8 cellular contexts compared by ENCODE assay signal in genomic region chr2:231926180-231926741, GRCh38. TPM values are rescaled to one million over a fixed set of nuclear protein-coding genes. Genes with fewer than 3 reads are reported as not detected.
A peak's percentile ranks its signal among the peaks of the same experiment; 100 is the strongest.
DNase-seq lines count a peak whose midpoint lies in the region; ATAC-seq and TF ChIP-seq lines count a peak whose summit lies in the region.

Gene NPPC (minus strand): TSS chr2:231926396. CDS start chr2:231926249, 147 bp downstream.

- TF ChIP-seq CTCF in HEK293 (tag by site-specific recombination; IDR thresholded peaks at IDR 0.05), result peak; percentile 99
- TF ChIP-seq CTCF in lower leg skin (IDR thresholded peaks at IDR 0.05), result no peak

- CTCF ChIA-PET in HEK293 (lab: Yijun Ruan, JAX), result interaction anchor here (0.6 to 8.6 kb wide), 27 partner anchors 9 to 509 kb away, joined by 3 to 85 read pairs (median 4); no protein-coding TSS in a partner anchor

- H3K4me1 ChIP-seq in HEK293 (ENCODE audit: control insufficient read depth, insufficient read depth, low read length), result no peaks in the 10 kb centered on the region

- H3K27me3 Mint-ChIP-seq in dendritic cell treated with granulocyte-macrophage colony-stimulating factor and Interleukin-4, amounts not matched to agents 40 ng/mL and 50 ng/mL, for 4 days, result peaks cover 72% of the 10 kb centered on the region

- peaks cover 11% of the 10 kb centered on the region for H3K4me1 Mint-ChIP-seq in dendritic cell treated with granulocyte-macrophage colony-stimulating factor and Interleukin-4, amounts not matched to agents 40 ng/mL and 50 ng/mL, for 4 days (ENCODE audit: low read depth)

- intact Hi-C loops in dendritic cell treated with granulocyte-macrophage colony-stimulating factor and Interleukin-4, amounts not matched to agents 40 ng/mL and 50 ng/mL, for 4 days (cut with micrococcal nuclease), result no loop called here
- intact Hi-C loops in lower leg skin (cut with DNase I; ENCODE audit: low total_unique reads), result loop anchor here (5.0 kb wide), 2 partner anchors 211 to 401 kb away; no protein-coding TSS in a partner anchor

- peak; percentile 83 to 89 for ATAC-seq in activated CD4-positive, CD25-positive, alpha-beta regulatory T cell treated with anti-CD3 and anti-CD28 coated beads, Interleukin-2, amount 50 U/mL, for 24 hours

- peaks cover 0 to 22% of the 10 kb centered on the region in 2 experiments; a peak in 2 of 3 replicates for H3K36me3 ChIP-seq in HEK293 (ENCODE audit: control insufficient read depth in 2 of 2, insufficient read depth in 1 of 2, low read length in 2 of 2)

- peak within 1 kb of the TSS; percentile 57; the same call in 1 of the 2 replicates for H3K27ac ChIP-seq in HEK293 (ENCODE audit: extremely low read depth, low read depth, low read length)

- H3K9me3 Mint-ChIP-seq in dendritic cell treated with granulocyte-macrophage colony-stimulating factor and Interleukin-4, amounts not matched to agents 40 ng/mL and 50 ng/mL, for 4 days, result no peaks in the 10 kb centered on the region

- H3K9me3 ChIP-seq in HEK293 (ENCODE audit: control insufficient read depth, insufficient read depth, low read depth, low read length), result no peaks in the 10 kb centered on the region

- 0 to 3% methylated on average over 7 to 31 of the region's 54 CpGs for WGBS in lower leg skin, 2 donors

- H3K27ac Mint-ChIP-seq in dendritic cell treated with granulocyte-macrophage colony-stimulating factor and Interleukin-4, amounts not matched to agents 40 ng/mL and 50 ng/mL, for 4 days, result no peak within 1 kb of the TSS

- DNase-seq in DMS 273 treated with DMSO at 0.1 percent for 48 hours (lab: John Stamatoyannopoulos, UW) (peak; percentile 59), NCI-H2107 (lab: John Stamatoyannopoulos, UW) (peak; percentile 30), lower leg skin (ENCODE audit: low spot score in 2 of 2) (peak in 1 of 2 donors; percentile 78), H4 (ENCODE audit: low spot score) (no peak)
- DNase-seq in stimulated activated CD8-positive, alpha-beta memory T cell treated with anti-CD3 and anti-CD28 coated beads, Interleukin-12 subunit alpha, Interleukin-12 subunit beta, amount 100 ng/mL, for 1 hour (ENCODE audit: low read depth), result peak; percentile 19

- no peaks in the 10 kb centered on the region for H3K36me3 Mint-ChIP-seq in dendritic cell treated with granulocyte-macrophage colony-stimulating factor and Interleukin-4, amounts not matched to agents 40 ng/mL and 50 ng/mL, for 4 days (ENCODE audit: low read depth)

- peak within 1 kb of the TSS; percentile 41 for H3K4me3 Mint-ChIP-seq in dendritic cell treated with granulocyte-macrophage colony-stimulating factor and Interleukin-4, amounts not matched to agents 40 ng/mL and 50 ng/mL, for 4 days

- peak within 1 kb of the TSS; percentile 61 for H3K4me3 ChIP-seq in HEK293 (ENCODE audit: low read depth, low read length)
- peak within 1 kb of the TSS; percentile 21 for H3K4me3 ChIP-seq in lower leg skin (ENCODE audit: low read depth, poor library complexity, severe bottlenecking)

- TF ChIP-seq POLR2A in lower leg skin (IDR thresholded peaks at IDR 0.05), result no peak

- POLR2A ChIA-PET in HEK293 (lab: Yijun Ruan, JAX), result interaction anchor here (0.6 to 1.3 kb wide), 6 partner anchors 9 to 539 kb away, joined by 3 to 4 read pairs (median 3); no protein-coding TSS in a partner anchor

TF ChIP-seq in HEK293, 187 proteins besides CTCF, POLR2A, EP300 and RAD21 (continues in another document):
- TF ChIP-seq ZNF221 (tag by site-specific recombination; IDR thresholded peaks at IDR 0.05; ENCODE audit: borderline replicate concordance) (0 out of 2 replicates have a peak, but pooled peaks have one; percentile 43), PBX3 (CRISPR knock-in tag; IDR thresholded peaks at IDR 0.05) (0 out of 2 replicates have a peak, but pooled peaks have one; percentile 63), ZNF350 (tag by site-specific recombination; IDR thresholded peaks at IDR 0.05) (peak; percentile 73; the same call in 1 of the 2 replicates), ZNF16 (tag by site-specific recombination; IDR thresholded peaks at IDR 0.05; ENCODE audit: low read depth) (no peak), GLIS2 (tag by site-specific recombination; IDR thresholded peaks at IDR 0.05) (peak; percentile 81), ZNF146 (tag by site-specific recombination; IDR thresholded peaks at IDR 0.05) (no peak), ZBTB17 (tag by site-specific recombination; IDR thresholded peaks at IDR 0.05) (peak; percentile 90), SETDB1 (IDR thresholded peaks at IDR 0.05; ENCODE audit: insufficient read length, low read length) (no peak), ZNF596 (tag by site-specific recombination; IDR thresholded peaks at IDR 0.05) (no peak), ZNF600 (tag by site-specific recombination; IDR thresholded peaks at IDR 0.05) (peak; percentile 84), ZNF660 (tag by site-specific recombination; IDR thresholded peaks at IDR 0.05) (peak; percentile 90), ZNF639 (tag by site-specific recombination; IDR thresholded peaks at IDR 0.05) (no peak), PATZ1 (tag by site-specific recombination; IDR thresholded peaks at IDR 0.05) (peak; percentile 96), ZSCAN23 (tag by site-specific recombination; IDR thresholded peaks at IDR 0.05) (no peak), ZNF658 (tag by site-specific recombination; IDR thresholded peaks at IDR 0.05) (no peak), ZIC2 (tag by site-specific recombination; IDR thresholded peaks at IDR 0.05) (peak; percentile 79), ZNF488 (tag by site-specific recombination; IDR thresholded peaks at IDR 0.05) (no peak), WT1 (tag by site-specific recombination; IDR thresholded peaks at IDR 0.05) (no peak; the same call in 1 of the 2 replicates), ZNF704 (tag by site-specific recombination; IDR thresholded peaks at IDR 0.05) (no peak), ZNF133 (tag by site-specific recombination; IDR thresholded peaks at IDR 0.05) (no peak), ZNF341 (tag by site-specific recombination; IDR thresholded peaks at IDR 0.05; ENCODE audit: low read depth) (no peak), ZNF155 (tag by site-specific recombination; IDR thresholded peaks at IDR 0.05) (no peak), ZBTB1 (tag by site-specific recombination; IDR thresholded peaks at IDR 0.05) (no peak), GLI4 (tag by site-specific recombination; IDR thresholded peaks at IDR 0.05) (no peak)

RNA-seq across cellular contexts. Expression of gene NPPC, which starts in this region (rescaled TPM):
- not detected for total RNA-seq in lower leg skin
- not detected in 2 replicates for total RNA-seq in H4 (2014; rRNA removed; shearing (Covaris generic))
